Comparison of ENCODE assay signal across 8 cellular contexts in genomic region chr17:78840780-78841611, GRCh38. TPM values are rescaled to one million over a fixed set of nuclear protein-coding genes. Genes with fewer than 3 reads are reported as not detected.
DNase-seq lines count a peak whose midpoint lies in the region; ATAC-seq, FAIRE-seq and TF ChIP-seq lines count a peak whose summit lies in the region.

Gene USP36, minus strand, starts transcription at chr17:78840814. Its CDS starts 4,451 bp downstream, at chr17:78836363.

- DNase-seq in GM12864 (ENCODE audit: low read depth), result peak; percentile 97
- peak; percentile 99 to 100 (median 99) for DNase-seq in NCI-H1417 (lab: John Stamatoyannopoulos, UW)
- peak; percentile 89 to 97 for DNase-seq in SW 1271 (lab: John Stamatoyannopoulos, UW)
- peak; percentile 99 for DNase-seq in activated naive CD8-positive, alpha-beta T cell treated with anti-CD3 and anti-CD28 coated beads, Interleukin-2, amount 50 U/mL, for 16 hours (ENCODE audit: low read depth, low spot score)
- peak; percentile 100 for DNase-seq in Right ventricle myocardium inferior (ENCODE audit: missing footprints)
- DNase-seq in pancreas, result peak; percentile 99 to 100 (median 100)
- DNase-seq in tibial artery, result peak; percentile 98 to 100

- H3K4me1 ChIP-seq in pancreas (peaks cover 14 to 19% (median 16%) of the 10 kb centered on the region in 3 donors), tibial artery (peaks cover 0 to 29% (median 21%) of the 10 kb centered on the region in 4 donors)

- H3K36me3 ChIP-seq in pancreas, result peaks cover 0 to 19% (median 3%) of the 10 kb centered on the region in 3 donors
- peaks cover 18 to 21% (median 20%) of the 10 kb centered on the region in 3 donors for H3K36me3 ChIP-seq in tibial artery

- peak within 1 kb of the TSS; percentile 99 to 100 (median 100) for H3K27ac ChIP-seq in pancreas
- H3K27ac ChIP-seq in tibial artery, result peak within 1 kb of the TSS; percentile 98 to 99

- TF ChIP-seq CTCF in GM12864 (IDR thresholded peaks at IDR 0.05; ENCODE audit: low read depth, low read length, missing control alignments) (no peak), pancreas (IDR thresholded peaks at IDR 0.05) (no peak), tibial artery (IDR thresholded peaks at IDR 0.05) (peak in 1 of 2 experiments; percentile 9)

- peak; percentile 86 for ATAC-seq in HG02759 (IDR thresholded peaks at IDR 0.05; ENCODE audit: unreplicated experiment)
- ATAC-seq in Right ventricle myocardium inferior, result peak; percentile 98
- ATAC-seq in pancreas, result peak; percentile 88 to 94 (median 90)

- H3K9me3 ChIP-seq in pancreas, result no peaks in the 10 kb centered on the region
- no peaks in the 10 kb centered on the region for H3K9me3 ChIP-seq in tibial artery

- H3K27me3 ChIP-seq in pancreas (no peaks in the 10 kb centered on the region), tibial artery (no peaks in the 10 kb centered on the region)

- intact Hi-C loops in Right ventricle myocardium inferior (cut with DNase I) (loop anchor here (1.0 to 5.0 kb wide), 2 partner anchors 93 to 104 kb away; no protein-coding TSS in a partner anchor), pancreas (cut with DNase I) (no loop called here), tibial artery (cut with DNase I; ENCODE audit: low total_unique reads) (no loop called here)

- H3K4me3 ChIP-seq in GM12864 (ENCODE audit: low read depth, low read length), result peak within 1 kb of the TSS; percentile 94
- peak within 1 kb of the TSS; percentile 62 to 96 (median 86) for H3K4me3 ChIP-seq in pancreas
- H3K4me3 ChIP-seq in tibial artery, result peak within 1 kb of the TSS; percentile 78 to 92

- 0% methylated on average over 57 to 74 of the region's 74 CpGs for WGBS in pancreas, 2 donors

- FAIRE-seq in pancreas (lab: Jason Lieb, UNC), result no peak

RNA-seq across cellular contexts. Expression of gene USP36, which starts in this region (rescaled TPM):
- total RNA-seq in Right ventricle myocardium inferior (18.4 TPM), pancreas (10 to 100 TPM; 31.2 to 58.3 (median 35.8) TPM)
- polyA plus RNA-seq in pancreas, result 10 to 100 TPM; 33.1 to 41.8 TPM

Comparison
In these comparisons a context has a peak if more than half of its experiments do, and no peak if none do; other contexts are left out.
1. Peak in every context shown above with its lines: DNase-seq, ATAC-seq, H3K4me3 ChIP-seq and H3K27ac ChIP-seq.